Comparison of ENCODE assay signal across 1 cellular context in the genomic region with DNA sequence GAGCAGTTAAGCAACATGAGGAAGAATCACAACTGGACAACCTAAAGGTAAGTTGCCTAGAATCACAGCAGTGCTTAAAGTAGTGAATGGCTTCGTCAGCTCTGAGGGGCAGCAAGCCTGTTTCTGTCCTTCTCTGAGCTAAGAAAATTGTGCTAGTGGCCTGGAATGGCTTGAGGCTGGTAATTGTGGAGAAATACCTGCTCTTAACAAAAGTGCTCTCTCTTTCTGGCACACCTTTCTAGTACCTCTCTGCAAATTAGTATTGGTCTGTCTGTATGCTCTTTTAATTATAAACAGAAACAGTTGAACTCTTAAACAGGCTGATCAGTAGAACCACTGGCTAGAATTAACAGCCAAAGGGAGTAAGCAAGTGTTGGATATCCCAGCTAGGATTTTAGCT.
TF ChIP-seq lines count a peak whose summit lies in the region.

No MANE protein-coding gene starts in this region.

TF ChIP-seq in SK-N-SH treated with all-trans-retinoic acid at 6 μM for 48 hours, 23 proteins besides CTCF, POLR2A, EP300 and RAD21 (continued from another document):
- TF ChIP-seq, protein P1, sequence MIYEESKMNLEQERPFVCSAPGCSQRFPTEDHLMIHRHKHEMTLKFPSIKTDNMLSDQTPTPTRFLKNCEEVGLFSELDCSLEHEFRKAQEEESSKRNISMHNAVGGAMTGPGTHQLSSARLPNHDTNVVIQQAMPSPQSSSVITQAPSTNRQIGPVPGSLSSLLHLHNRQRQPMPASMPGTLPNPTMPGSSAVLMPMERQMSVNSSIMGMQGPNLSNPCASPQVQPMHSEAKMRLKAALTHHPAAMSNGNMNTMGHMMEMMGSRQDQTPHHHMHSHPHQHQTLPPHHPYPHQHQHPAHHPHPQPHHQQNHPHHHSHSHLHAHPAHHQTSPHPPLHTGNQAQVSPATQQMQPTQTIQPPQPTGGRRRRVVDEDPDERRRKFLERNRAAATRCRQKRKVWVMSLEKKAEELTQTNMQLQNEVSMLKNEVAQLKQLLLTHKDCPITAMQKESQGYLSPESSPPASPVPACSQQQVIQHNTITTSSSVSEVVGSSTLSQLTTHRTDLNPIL (CRISPR knock-in tag; IDR thresholded peaks at IDR 0.05; ENCODE audit: low read depth): no peak
- TF ChIP-seq, protein P2, sequence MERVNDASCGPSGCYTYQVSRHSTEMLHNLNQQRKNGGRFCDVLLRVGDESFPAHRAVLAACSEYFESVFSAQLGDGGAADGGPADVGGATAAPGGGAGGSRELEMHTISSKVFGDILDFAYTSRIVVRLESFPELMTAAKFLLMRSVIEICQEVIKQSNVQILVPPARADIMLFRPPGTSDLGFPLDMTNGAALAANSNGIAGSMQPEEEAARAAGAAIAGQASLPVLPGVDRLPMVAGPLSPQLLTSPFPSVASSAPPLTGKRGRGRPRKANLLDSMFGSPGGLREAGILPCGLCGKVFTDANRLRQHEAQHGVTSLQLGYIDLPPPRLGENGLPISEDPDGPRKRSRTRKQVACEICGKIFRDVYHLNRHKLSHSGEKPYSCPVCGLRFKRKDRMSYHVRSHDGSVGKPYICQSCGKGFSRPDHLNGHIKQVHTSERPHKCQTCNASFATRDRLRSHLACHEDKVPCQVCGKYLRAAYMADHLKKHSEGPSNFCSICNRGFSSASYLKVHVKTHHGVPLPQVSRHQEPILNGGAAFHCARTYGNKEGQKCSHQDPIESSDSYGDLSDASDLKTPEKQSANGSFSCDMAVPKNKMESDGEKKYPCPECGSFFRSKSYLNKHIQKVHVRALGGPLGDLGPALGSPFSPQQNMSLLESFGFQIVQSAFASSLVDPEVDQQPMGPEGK (CRISPR knock-in tag; IDR thresholded peaks at IDR 0.05; ENCODE audit: borderline replicate concordance): no peak
- TF ChIP-seq ZNF8 (CRISPR knock-in tag; IDR thresholded peaks at IDR 0.05): no peak
- no peak for TF ChIP-seq ZNF565 (CRISPR knock-in tag; conservative IDR thresholded peaks at IDR 0.05; ENCODE audit: low read depth)
